ENCODE assay signal across 1 cellular context in the genomic region with DNA sequence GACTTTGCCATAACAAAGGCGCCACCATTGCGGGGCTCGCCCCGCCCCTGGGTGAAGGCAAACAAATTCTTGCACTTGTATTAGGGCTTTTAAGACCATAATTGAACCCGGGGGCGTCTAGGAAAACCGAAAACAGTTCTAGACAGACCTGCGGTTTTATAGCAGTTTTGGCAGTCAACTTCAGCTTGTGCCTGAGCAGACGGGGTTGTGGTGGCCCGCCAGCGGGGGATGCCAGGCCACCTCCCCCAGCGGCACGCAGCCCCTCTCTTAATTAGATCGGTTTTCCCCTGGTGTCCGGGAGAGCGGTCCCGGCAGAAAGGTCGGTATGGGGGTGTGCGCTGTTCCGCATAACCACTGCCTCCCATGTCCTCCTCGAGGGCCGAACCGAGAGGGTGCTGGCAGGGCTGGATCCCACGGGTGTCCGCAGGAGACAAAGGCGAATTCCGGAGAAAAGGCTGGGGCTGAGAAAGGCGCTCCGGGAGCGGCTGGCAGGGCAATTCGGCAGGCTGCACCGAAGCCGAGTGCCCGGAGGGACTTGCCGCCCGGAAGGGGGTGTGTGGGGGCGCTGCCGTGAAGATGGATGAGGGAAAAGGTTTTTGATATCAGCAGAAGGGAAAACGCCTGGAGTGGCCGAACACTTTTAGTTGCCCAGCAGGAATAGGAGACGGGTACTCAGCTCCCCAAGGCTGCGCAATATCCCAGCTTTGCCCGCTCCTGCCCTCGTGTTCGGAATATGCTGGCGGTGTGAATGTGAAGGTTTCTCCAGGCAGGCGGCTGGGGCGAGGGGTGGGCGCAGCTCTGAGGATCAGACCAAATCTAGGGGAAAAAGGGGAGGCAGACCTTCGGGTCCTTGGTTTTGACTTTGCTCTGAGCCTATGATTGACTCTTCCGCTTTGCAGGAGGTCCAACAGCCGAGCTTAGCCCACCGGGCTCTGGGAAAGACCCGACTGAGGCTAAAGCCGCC.
TF ChIP-seq lines count a peak whose summit lies in the region.

No MANE protein-coding gene starts in this region.

TF ChIP-seq in HepG2, 621 proteins besides CTCF, POLR2A, EP300 and RAD21:
- no peak for TF ChIP-seq ZNF326 (CRISPR knock-in tag; IDR thresholded peaks at IDR 0.05; ENCODE audit: borderline replicate concordance)
- TF ChIP-seq, protein P1, sequence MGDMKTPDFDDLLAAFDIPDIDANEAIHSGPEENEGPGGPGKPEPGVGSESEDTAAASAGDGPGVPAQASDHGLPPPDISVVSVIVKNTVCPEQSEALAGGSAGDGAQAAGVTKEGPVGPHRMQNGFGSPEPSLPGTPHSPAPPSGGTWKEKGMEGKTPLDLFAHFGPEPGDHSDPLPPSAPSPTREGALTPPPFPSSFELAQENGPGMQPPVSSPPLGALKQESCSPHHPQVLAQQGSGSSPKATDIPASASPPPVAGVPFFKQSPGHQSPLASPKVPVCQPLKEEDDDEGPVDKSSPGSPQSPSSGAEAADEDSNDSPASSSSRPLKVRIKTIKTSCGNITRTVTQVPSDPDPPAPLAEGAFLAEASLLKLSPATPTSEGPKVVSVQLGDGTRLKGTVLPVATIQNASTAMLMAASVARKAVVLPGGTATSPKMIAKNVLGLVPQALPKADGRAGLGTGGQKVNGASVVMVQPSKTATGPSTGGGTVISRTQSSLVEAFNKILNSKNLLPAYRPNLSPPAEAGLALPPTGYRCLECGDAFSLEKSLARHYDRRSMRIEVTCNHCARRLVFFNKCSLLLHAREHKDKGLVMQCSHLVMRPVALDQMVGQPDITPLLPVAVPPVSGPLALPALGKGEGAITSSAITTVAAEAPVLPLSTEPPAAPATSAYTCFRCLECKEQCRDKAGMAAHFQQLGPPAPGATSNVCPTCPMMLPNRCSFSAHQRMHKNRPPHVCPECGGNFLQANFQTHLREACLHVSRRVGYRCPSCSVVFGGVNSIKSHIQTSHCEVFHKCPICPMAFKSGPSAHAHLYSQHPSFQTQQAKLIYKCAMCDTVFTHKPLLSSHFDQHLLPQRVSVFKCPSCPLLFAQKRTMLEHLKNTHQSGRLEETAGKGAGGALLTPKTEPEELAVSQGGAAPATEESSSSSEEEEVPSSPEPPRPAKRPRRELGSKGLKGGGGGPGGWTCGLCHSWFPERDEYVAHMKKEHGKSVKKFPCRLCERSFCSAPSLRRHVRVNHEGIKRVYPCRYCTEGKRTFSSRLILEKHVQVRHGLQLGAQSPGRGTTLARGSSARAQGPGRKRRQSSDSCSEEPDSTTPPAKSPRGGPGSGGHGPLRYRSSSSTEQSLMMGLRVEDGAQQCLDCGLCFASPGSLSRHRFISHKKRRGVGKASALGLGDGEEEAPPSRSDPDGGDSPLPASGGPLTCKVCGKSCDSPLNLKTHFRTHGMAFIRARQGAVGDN (CRISPR knock-in tag; IDR thresholded peaks at IDR 0.05): peak; percentile 17; the same call in 1 of the 2 replicates
